In the genomic region with DNA sequence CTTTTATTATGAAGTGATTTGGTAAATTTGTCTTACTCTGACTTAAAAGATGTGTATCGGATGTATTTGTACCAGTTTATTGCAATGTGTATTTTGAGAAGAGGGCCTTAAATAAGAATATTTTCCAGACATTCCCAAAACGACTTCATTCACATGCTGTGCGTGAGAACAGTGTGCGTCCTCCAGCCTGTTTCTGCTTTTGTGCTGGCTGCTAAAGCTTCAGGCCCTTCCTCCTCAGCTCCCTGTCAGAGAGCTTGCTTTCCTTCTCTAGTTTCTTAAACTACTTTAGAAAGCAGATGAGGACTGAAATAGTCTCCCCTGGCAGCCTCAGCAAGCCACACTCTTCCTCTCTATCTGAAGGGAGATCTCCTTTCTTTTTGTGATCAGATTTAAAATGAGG, we compare ENCODE assay signal across 2 cellular contexts.
TF ChIP-seq lines count a peak whose summit lies in the region.

No MANE protein-coding gene starts in this region.

TF ChIP-seq in GM23338, 12 proteins besides CTCF, POLR2A, EP300 and RAD21 (continued from another document):
- TF ChIP-seq, protein P1, sequence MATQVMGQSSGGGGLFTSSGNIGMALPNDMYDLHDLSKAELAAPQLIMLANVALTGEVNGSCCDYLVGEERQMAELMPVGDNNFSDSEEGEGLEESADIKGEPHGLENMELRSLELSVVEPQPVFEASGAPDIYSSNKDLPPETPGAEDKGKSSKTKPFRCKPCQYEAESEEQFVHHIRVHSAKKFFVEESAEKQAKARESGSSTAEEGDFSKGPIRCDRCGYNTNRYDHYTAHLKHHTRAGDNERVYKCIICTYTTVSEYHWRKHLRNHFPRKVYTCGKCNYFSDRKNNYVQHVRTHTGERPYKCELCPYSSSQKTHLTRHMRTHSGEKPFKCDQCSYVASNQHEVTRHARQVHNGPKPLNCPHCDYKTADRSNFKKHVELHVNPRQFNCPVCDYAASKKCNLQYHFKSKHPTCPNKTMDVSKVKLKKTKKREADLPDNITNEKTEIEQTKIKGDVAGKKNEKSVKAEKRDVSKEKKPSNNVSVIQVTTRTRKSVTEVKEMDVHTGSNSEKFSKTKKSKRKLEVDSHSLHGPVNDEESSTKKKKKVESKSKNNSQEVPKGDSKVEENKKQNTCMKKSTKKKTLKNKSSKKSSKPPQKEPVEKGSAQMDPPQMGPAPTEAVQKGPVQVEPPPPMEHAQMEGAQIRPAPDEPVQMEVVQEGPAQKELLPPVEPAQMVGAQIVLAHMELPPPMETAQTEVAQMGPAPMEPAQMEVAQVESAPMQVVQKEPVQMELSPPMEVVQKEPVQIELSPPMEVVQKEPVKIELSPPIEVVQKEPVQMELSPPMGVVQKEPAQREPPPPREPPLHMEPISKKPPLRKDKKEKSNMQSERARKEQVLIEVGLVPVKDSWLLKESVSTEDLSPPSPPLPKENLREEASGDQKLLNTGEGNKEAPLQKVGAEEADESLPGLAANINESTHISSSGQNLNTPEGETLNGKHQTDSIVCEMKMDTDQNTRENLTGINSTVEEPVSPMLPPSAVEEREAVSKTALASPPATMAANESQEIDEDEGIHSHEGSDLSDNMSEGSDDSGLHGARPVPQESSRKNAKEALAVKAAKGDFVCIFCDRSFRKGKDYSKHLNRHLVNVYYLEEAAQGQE (IDR thresholded peaks at IDR 0.05; ENCODE audit: unreplicated experiment) = no peak
- TF ChIP-seq CREB1 (CRISPR knock-in tag; IDR thresholded peaks at IDR 0.05; ENCODE audit: low read depth) = no peak
- TF ChIP-seq ZNF114 (CRISPR knock-in tag; IDR thresholded peaks at IDR 0.05) = no peak
- TF ChIP-seq, protein P2, sequence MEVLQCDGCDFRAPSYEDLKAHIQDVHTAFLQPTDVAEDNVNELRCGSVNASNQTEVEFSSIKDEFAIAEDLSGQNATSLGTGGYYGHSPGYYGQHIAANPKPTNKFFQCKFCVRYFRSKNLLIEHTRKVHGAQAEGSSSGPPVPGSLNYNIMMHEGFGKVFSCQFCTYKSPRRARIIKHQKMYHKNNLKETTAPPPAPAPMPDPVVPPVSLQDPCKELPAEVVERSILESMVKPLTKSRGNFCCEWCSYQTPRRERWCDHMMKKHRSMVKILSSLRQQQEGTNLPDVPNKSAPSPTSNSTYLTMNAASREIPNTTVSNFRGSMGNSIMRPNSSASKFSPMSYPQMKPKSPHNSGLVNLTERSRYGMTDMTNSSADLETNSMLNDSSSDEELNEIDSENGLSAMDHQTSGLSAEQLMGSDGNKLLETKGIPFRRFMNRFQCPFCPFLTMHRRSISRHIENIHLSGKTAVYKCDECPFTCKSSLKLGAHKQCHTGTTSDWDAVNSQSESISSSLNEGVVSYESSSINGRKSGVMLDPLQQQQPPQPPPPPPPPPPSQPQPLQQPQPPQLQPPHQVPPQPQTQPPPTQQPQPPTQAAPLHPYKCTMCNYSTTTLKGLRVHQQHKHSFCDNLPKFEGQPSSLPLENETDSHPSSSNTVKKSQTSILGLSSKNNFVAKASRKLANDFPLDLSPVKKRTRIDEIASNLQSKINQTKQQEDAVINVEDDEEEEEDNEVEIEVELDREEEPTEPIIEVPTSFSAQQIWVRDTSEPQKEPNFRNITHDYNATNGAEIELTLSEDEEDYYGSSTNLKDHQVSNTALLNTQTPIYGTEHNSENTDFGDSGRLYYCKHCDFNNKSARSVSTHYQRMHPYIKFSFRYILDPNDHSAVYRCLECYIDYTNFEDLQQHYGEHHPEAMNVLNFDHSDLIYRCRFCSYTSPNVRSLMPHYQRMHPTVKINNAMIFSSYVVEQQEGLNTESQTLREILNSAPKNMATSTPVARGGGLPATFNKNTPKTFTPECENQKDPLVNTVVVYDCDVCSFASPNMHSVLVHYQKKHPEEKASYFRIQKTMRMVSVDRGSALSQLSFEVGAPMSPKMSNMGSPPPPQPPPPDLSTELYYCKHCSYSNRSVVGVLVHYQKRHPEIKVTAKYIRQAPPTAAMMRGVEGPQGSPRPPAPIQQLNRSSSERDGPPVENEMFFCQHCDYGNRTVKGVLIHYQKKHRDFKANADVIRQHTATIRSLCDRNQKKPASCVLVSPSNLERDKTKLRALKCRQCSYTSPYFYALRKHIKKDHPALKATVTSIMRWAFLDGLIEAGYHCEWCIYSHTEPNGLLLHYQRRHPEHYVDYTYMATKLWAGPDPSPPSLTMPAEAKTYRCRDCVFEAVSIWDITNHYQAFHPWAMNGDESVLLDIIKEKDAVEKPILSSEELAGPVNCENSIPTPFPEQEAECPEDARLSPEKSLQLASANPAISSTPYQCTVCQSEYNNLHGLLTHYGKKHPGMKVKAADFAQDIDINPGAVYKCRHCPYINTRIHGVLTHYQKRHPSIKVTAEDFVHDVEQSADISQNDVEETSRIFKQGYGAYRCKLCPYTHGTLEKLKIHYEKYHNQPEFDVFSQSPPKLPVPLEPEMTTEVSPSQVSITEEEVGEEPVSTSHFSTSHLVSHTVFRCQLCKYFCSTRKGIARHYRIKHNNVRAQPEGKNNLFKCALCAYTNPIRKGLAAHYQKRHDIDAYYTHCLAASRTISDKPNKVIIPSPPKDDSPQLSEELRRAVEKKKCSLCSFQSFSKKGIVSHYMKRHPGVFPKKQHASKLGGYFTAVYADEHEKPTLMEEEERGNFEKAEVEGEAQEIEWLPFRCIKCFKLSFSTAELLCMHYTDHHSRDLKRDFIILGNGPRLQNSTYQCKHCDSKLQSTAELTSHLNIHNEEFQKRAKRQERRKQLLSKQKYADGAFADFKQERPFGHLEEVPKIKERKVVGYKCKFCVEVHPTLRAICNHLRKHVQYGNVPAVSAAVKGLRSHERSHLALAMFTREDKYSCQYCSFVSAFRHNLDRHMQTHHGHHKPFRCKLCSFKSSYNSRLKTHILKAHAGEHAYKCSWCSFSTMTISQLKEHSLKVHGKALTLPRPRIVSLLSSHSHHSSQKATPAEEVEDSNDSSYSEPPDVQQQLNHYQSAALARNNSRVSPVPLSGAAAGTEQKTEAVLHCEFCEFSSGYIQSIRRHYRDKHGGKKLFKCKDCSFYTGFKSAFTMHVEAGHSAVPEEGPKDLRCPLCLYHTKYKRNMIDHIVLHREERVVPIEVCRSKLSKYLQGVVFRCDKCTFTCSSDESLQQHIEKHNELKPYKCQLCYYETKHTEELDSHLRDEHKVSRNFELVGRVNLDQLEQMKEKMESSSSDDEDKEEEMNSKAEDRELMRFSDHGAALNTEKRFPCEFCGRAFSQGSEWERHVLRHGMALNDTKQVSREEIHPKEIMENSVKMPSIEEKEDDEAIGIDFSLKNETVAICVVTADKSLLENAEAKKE (CRISPR knock-in tag; IDR thresholded peaks at IDR 0.05) = no peak
- no peak for TF ChIP-seq POLR2AphosphoS5 (IDR thresholded peaks at IDR 0.05; ENCODE audit: low read depth)
- TF ChIP-seq STAT1 (IDR thresholded peaks at IDR 0.05; ENCODE audit: unreplicated experiment) = no peak
- TF ChIP-seq EZH2 (IDR thresholded peaks at IDR 0.05; ENCODE audit: low read depth, unreplicated experiment) = no peak
TF ChIP-seq in GM23338: peak in this region for 0.

TF ChIP-seq in H1, 55 proteins besides CTCF, POLR2A, EP300 and RAD21 (continued from another document):
- TF ChIP-seq, protein P3, sequence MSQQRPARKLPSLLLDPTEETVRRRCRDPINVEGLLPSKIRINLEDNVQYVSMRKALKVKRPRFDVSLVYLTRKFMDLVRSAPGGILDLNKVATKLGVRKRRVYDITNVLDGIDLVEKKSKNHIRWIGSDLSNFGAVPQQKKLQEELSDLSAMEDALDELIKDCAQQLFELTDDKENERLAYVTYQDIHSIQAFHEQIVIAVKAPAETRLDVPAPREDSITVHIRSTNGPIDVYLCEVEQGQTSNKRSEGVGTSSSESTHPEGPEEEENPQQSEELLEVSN (IDR thresholded peaks at IDR 0.05) = no peak
- TF ChIP-seq SUZ12 (IDR thresholded peaks at IDR 0.05; ENCODE audit: low read length) = no peak
